9 cellular contexts compared by ENCODE assay signal in the genomic region with DNA sequence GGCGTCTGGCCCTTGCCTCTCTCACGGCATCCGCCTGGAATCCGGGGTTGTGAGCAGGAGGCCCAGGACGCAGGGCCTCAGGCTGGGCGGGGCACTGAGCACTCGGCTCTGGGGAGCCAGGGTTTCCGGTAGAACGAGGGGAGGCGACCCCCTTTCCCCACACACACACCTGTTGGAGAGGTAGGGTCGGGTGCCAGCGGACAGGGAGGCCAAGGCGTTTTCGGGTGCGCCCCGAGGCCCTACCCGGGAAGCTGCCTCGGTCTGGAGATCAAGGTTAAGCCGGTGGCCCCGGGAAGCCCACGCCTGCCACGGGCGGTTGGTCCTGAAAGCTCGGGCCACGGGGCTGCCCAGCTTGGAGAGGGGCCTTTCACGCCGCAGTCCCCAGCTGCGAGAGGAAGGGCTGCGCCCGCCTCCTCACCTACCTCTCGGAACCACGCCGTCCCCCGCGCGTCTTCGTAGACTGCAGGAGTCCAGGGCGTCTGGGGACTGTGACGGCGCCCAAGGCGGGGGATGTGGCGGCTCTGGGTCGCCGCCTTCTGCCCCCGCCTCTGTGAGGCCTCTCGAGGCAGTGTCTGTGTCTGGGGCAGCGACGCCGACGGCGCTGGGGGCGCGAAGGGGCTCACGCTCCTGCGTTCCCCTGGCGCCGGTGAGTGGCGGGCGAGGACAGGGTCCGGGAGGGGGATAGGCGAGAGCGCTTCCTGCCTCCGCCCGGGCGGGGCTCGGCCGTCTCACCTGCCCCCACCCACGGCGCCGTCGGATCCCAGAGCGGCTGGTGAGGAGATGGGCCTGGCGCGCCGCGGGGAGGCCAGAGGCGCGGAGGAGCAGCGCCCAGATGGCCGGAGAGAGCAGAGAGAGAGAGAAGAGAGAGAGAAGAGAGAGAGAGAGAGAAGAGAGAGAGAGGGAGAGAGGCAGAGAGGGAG. TPM values are rescaled to one million over a fixed set of nuclear protein-coding genes. Genes with fewer than 3 reads are reported as not detected.
DNase-seq lines count a peak whose midpoint lies in the region; ATAC-seq and TF ChIP-seq lines count a peak whose summit lies in the region.
"Had no signal": no experiment of that assay in that cellular context is flagged by ENCODE, and none has a peak within 500 bp of the region (broad histone marks: within the 10 kb centered on the region; RNA-seq: fewer than 3 reads in every experiment).

No MANE protein-coding gene starts in this region.

- H3K27me3 ChIP-seq in CD4-positive, alpha-beta memory T cell (ENCODE audit: insufficient read depth, low read length), result peaks cover 34% of the 10 kb centered on the region
- H3K27me3 ChIP-seq in gastrocnemius medialis, result peaks cover 77 to 87% (median 86%) of the 10 kb centered on the region in 3 donors

- POLR2A ChIA-PET in CD4-positive, alpha-beta memory T cell (lab: Charles Lee; ENCODE audit: partially characterized antibody), result interaction anchor here (1.0 to 1.4 kb wide), 2 partner anchors 10 to 21 kb away, joined by 3 read pairs; no protein-coding TSS in a partner anchor

- peak overlapping the region in 1 of 2 donors; percentile 59 for H3K4me3 ChIP-seq in CD4-positive, alpha-beta memory T cell (ENCODE audit: low read length in 2 of 2)
- H3K4me3 ChIP-seq in mesodermal cell (ENCODE audit: extremely low read depth, insufficient read depth, low read length, poor library complexity, severe bottlenecking) (peak overlapping the region; percentile 44), gastrocnemius medialis (peak overlapping the region in 1 of 4 donors; percentile 38)

- peaks cover 48 to 51% of the 10 kb centered on the region in 2 donors for H3K27me3 Mint-ChIP-seq in CD4-positive, alpha-beta memory T cell
- H3K27me3 Mint-ChIP-seq in activated T-cell treated with anti-CD3 and anti-CD28 coated beads, Interleukin-2, amount 50 U/mL, for 72 hours (ENCODE audit: low read depth), result peaks cover 75% of the 10 kb centered on the region

- CTCF ChIA-PET in CD4-positive, alpha-beta memory T cell (lab: Charles Lee; ENCODE audit: partially characterized antibody), result interaction anchor here (1.8 kb wide), 1 partner anchor 10 kb away, joined by 5 read pairs; no protein-coding TSS in a partner anchor

- peaks cover 14% of the 10 kb centered on the region for H3K4me1 ChIP-seq in CD4-positive, alpha-beta memory T cell (ENCODE audit: insufficient read depth, low read length)
- H3K4me1 ChIP-seq in mesodermal cell (ENCODE audit: control insufficient read depth, insufficient read depth, low read length, poor library complexity, severe bottlenecking), result peaks cover 21% of the 10 kb centered on the region
- no peaks in the 10 kb centered on the region for H3K4me1 ChIP-seq in gastrocnemius medialis

- peak; percentile 71 to 75 for ATAC-seq in activated T-cell treated with anti-CD3 and anti-CD28 coated beads, Interleukin-2, amount 50 U/mL, for 72 hours (replicated peaks in 1 of 2)
- ATAC-seq in gastrocnemius medialis, result no peak

- TF ChIP-seq CTCF in gastrocnemius medialis (IDR thresholded peaks at IDR 0.05 in 4 of 5, conservative IDR thresholded peaks at IDR 0.05 in 1 of 5), result no peak

- peak in 2 of 5 donors; percentile 21 to 29 for DNase-seq in CD4-positive, alpha-beta memory T cell
- DNase-seq in HT-29 (ENCODE audit: low spot score) (peak; percentile 69), NCI-H2081 treated with DMSO at 0.1 percent for 48 hours (lab: John Stamatoyannopoulos, UW) (no peak), AG20443 (ENCODE audit: low spot score) (no peak), gastrocnemius medialis (no peak)
- peak; percentile 33 to 41 for DNase-seq in activated T-cell treated with anti-CD3 and anti-CD28 coated beads, Interleukin-2, amount 50 U/mL, for 72 hours
- no peak for DNase-seq in NK-92 treated with Interleukin-12 subunit alpha and Interleukin-12 subunit beta, amount 100 ng/mL, for 24 hours (lab: John Stamatoyannopoulos, UW)

- H3K27ac ChIP-seq in CD4-positive, alpha-beta memory T cell (ENCODE audit: low read depth, low read length), result no peak overlapping the region
- peak overlapping the region; percentile 53 for H3K27ac ChIP-seq in mesodermal cell (ENCODE audit: low read depth, low read length, severe bottlenecking)
- no peak overlapping the region for H3K27ac ChIP-seq in gastrocnemius medialis

- TF ChIP-seq POLR2A in gastrocnemius medialis (IDR thresholded peaks at IDR 0.05), result no peak

- in situ Hi-C loops in gastrocnemius medialis (cut with MboI; ENCODE audit: low sequenced_read_pairs in 4 of 4), result loop anchor here in 1 of 4 donors (25.0 kb wide), 1 partner anchor 91 kb away; the partner anchor contains the start of gene HOXB13

- no peak overlapping the region for H3K27ac Mint-ChIP-seq in CD4-positive, alpha-beta memory T cell
- no peak overlapping the region for H3K27ac Mint-ChIP-seq in activated T-cell treated with anti-CD3 and anti-CD28 coated beads, Interleukin-2, amount 50 U/mL, for 72 hours

- no peaks in the 10 kb centered on the region for H3K36me3 Mint-ChIP-seq in CD4-positive, alpha-beta memory T cell
- peaks cover 0 to 4% of the 10 kb centered on the region in 2 donors for H3K36me3 Mint-ChIP-seq in activated T-cell treated with anti-CD3 and anti-CD28 coated beads, Interleukin-2, amount 50 U/mL, for 72 hours (ENCODE audit: insufficient read depth in 2 of 2)

- WGBS in mesodermal cell (ENCODE audit: insufficient coverage in 2 of 2), 2 experiments, result 1 to 2% methylated on average over 43 to 57 of the region's 80 CpGs

- peak overlapping the region; percentile 82 to 96 (median 90) for H3K4me3 Mint-ChIP-seq in CD4-positive, alpha-beta memory T cell
- peak overlapping the region; percentile 73 to 79 for H3K4me3 Mint-ChIP-seq in activated T-cell treated with anti-CD3 and anti-CD28 coated beads, Interleukin-2, amount 50 U/mL, for 72 hours

- no peaks in the 10 kb centered on the region for H3K36me3 ChIP-seq in CD4-positive, alpha-beta memory T cell (ENCODE audit: insufficient read depth, low read length)
- H3K36me3 ChIP-seq in mesodermal cell (ENCODE audit: control insufficient read depth, insufficient read depth, low read length) (no peaks in the 10 kb centered on the region), gastrocnemius medialis (no peaks in the 10 kb centered on the region)

- no peaks in the 10 kb centered on the region for H3K9me3 ChIP-seq in CD4-positive, alpha-beta memory T cell (ENCODE audit: control insufficient read depth in 1 of 2, low read length in 2 of 2)
- no peaks in the 10 kb centered on the region for H3K9me3 ChIP-seq in mesodermal cell (ENCODE audit: control insufficient read depth, low read length)
- H3K9me3 ChIP-seq in gastrocnemius medialis, result no peaks in the 10 kb centered on the region

- H3K9me3 Mint-ChIP-seq in CD4-positive, alpha-beta memory T cell, result no peaks in the 10 kb centered on the region
- no peaks in the 10 kb centered on the region for H3K9me3 Mint-ChIP-seq in activated T-cell treated with anti-CD3 and anti-CD28 coated beads, Interleukin-2, amount 50 U/mL, for 72 hours

- peaks cover 6 to 33% (median 16%) of the 10 kb centered on the region in 4 donors for H3K4me1 Mint-ChIP-seq in CD4-positive, alpha-beta memory T cell
- H3K4me1 Mint-ChIP-seq in activated T-cell treated with anti-CD3 and anti-CD28 coated beads, Interleukin-2, amount 50 U/mL, for 72 hours (ENCODE audit: low read depth), result peaks cover 34% of the 10 kb centered on the region

- intact Hi-C loops in CD4-positive, alpha-beta memory T cell (cut with micrococcal nuclease), result no loop called here
- intact Hi-C loops in gastrocnemius medialis (cut with DNase I; ENCODE audit: low total_unique reads), result no loop called here

RNA-seq across cellular contexts. Expression of gene HOXB9, which starts 20.3 kb away (rescaled TPM):
- total RNA-seq in CD4-positive, alpha-beta memory T cell, result not detected
- polyA plus RNA-seq in CD4-positive, alpha-beta memory T cell, result not detected
- 177 and 188 TPM in 2 replicates for total RNA-seq in HT-29 (2014; rRNA removed; shearing (Covaris generic))
- 10 to 100 TPM; 15.0 to 23.0 TPM for total RNA-seq in activated T-cell treated with anti-CD3 and anti-CD28 coated beads, Interleukin-2, amount 50 U/mL, for 72 hours
- 35.5 TPM for polyA plus RNA-seq in mesodermal cell (2013, experiment 1 of 2)
- 31.8 TPM for polyA plus RNA-seq in mesodermal cell (2013, experiment 2 of 2)
- not detected for total RNA-seq in gastrocnemius medialis
- total RNA-seq: mononuclear cell had no signal

RNA-seq across cellular contexts. Expression of gene HOXB8, which starts 31.4 kb away (rescaled TPM):
- not detected for total RNA-seq in CD4-positive, alpha-beta memory T cell
- not detected for polyA plus RNA-seq in CD4-positive, alpha-beta memory T cell
- 51.0 and 52.7 TPM in 2 replicates for total RNA-seq in HT-29 (2014; rRNA removed; shearing (Covaris generic))
- not detected for total RNA-seq in activated T-cell treated with anti-CD3 and anti-CD28 coated beads, Interleukin-2, amount 50 U/mL, for 72 hours
- polyA plus RNA-seq in mesodermal cell (2013, experiment 1 of 2), result 30.0 TPM
- 41.5 TPM for polyA plus RNA-seq in mesodermal cell (2013, experiment 2 of 2)
- under 1 TPM in 1 of 4 donors, not detected in 3; 0.27 TPM for total RNA-seq in gastrocnemius medialis

RNA-seq across cellular contexts. Expression of gene HOXB7, which starts 35.6 kb away (rescaled TPM):
- under 1 TPM in 1 of 2 experiments, not detected in 1; 0.25 TPM for total RNA-seq in CD4-positive, alpha-beta memory T cell
- polyA plus RNA-seq in CD4-positive, alpha-beta memory T cell, result 1 to 10 TPM in 1 of 2 donors, under 1 TPM in 1; 0.23 to 1.3 TPM
- 37.3 and 39.7 TPM in 2 replicates for total RNA-seq in HT-29 (2014; rRNA removed; shearing (Covaris generic))
- total RNA-seq in activated T-cell treated with anti-CD3 and anti-CD28 coated beads, Interleukin-2, amount 50 U/mL, for 72 hours, result 1 to 10 TPM; 1.3 to 1.6 TPM
- 10.4 TPM for polyA plus RNA-seq in mesodermal cell (2013, experiment 1 of 2)
- 19.8 TPM for polyA plus RNA-seq in mesodermal cell (2013, experiment 2 of 2)
- total RNA-seq in gastrocnemius medialis, result 1 to 10 TPM in 1 of 4 donors, under 1 TPM in 3; 0.36 to 3.0 (median 0.65) TPM

RNA-seq across cellular contexts. Expression of gene HOXB6, which starts 41.7 kb away (rescaled TPM):
- under 1 TPM in 1 of 2 experiments, not detected in 1; 0.38 TPM for total RNA-seq in CD4-positive, alpha-beta memory T cell
- polyA plus RNA-seq in CD4-positive, alpha-beta memory T cell, result not detected
- total RNA-seq in HT-29 (2014; rRNA removed; shearing (Covaris generic)), result 160 and 174 TPM in 2 replicates
- total RNA-seq in activated T-cell treated with anti-CD3 and anti-CD28 coated beads, Interleukin-2, amount 50 U/mL, for 72 hours, result under 1 TPM; 0.24 to 0.51 TPM
- 38.9 TPM for polyA plus RNA-seq in mesodermal cell (2013, experiment 1 of 2)
- 49.8 TPM for polyA plus RNA-seq in mesodermal cell (2013, experiment 2 of 2)
- 1 to 10 TPM in 2 of 4 donors, under 1 TPM in 2; 0.55 to 3.0 (median 1.3) TPM for total RNA-seq in gastrocnemius medialis
- total RNA-seq: mononuclear cell had no signal

RNA-seq across cellular contexts. Expression of gene HOXB5, which starts 52.9 kb away (rescaled TPM):
- not detected for total RNA-seq in CD4-positive, alpha-beta memory T cell
- polyA plus RNA-seq in CD4-positive, alpha-beta memory T cell, result not detected
- 7.5 and 8.2 TPM in 2 replicates for total RNA-seq in HT-29 (2014; rRNA removed; shearing (Covaris generic))
- not detected for total RNA-seq in activated T-cell treated with anti-CD3 and anti-CD28 coated beads, Interleukin-2, amount 50 U/mL, for 72 hours
- 13.7 TPM for polyA plus RNA-seq in mesodermal cell (2013, experiment 1 of 2)
- polyA plus RNA-seq in mesodermal cell (2013, experiment 2 of 2), result 15.0 TPM
- not detected for total RNA-seq in gastrocnemius medialis
- total RNA-seq: mononuclear cell had no signal

Comparison
In these comparisons a context has a peak if more than half of its experiments do, and no peak if none do; other contexts are left out.
1. DNase-seq: peak in HT-29 (single experiment) and activated T-cell treated with anti-CD3 and anti-CD28 coated beads, Interleukin-2, amount 50 U/mL, for 72 hours (2 of 2); none in NK-92 treated with Interleukin-12 subunit alpha and Interleukin-12 subunit beta, amount 100 ng/mL, for 24 hours (single experiment), NCI-H2081 treated with DMSO at 0.1 percent for 48 hours (single experiment), AG20443 (single experiment) and gastrocnemius medialis (0 of 2).
2. ATAC-seq: peak in activated T-cell treated with anti-CD3 and anti-CD28 coated beads, Interleukin-2, amount 50 U/mL, for 72 hours (2 of 2); none in gastrocnemius medialis (0 of 2).
3. RNA of gene HOXB9, which starts 20.3 kb away (total RNA-seq): 177 to 188 TPM in HT-29 and 15.0 to 23.0 TPM in activated T-cell treated with anti-CD3 and anti-CD28 coated beads, Interleukin-2, amount 50 U/mL, for 72 hours; not detected in CD4-positive, alpha-beta memory T cell and not detected in gastrocnemius medialis; every median in the first group is over 10 times any median in the second.
4. RNA of gene HOXB8, which starts 31.4 kb away (total RNA-seq): 51.0 to 52.7 TPM in HT-29; not detected in activated T-cell treated with anti-CD3 and anti-CD28 coated beads, Interleukin-2, amount 50 U/mL, for 72 hours, not detected in CD4-positive, alpha-beta memory T cell and 0.27 TPM in gastrocnemius medialis; every median in the first group is over 10 times any median in the second.